In the genomic region with DNA sequence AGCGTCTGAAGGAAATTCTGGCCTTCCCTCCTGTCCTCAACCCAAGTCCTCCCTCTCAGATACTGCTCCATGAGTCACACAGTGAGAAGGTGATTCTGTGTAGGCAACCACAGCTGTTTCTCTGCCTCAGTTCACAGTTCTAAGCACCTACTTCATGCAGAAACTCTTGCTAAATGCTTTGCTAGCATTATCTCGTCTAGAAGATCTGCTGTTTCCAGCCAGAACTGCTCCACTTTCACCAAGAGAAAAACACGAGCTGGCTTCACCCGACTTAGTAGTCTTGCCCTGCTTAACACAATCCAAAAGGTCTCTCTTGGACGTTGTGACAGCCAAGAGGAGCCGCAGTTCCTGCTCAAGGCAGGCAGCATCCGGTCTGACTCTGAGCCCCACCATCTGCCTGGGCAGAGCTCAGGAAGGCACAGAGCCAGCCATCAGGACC, we compare ENCODE assay signal across 12 cellular contexts.
DNase-seq lines count a peak whose midpoint lies in the region; ATAC-seq and TF ChIP-seq lines count a peak whose summit lies in the region.
"Had no signal": no experiment of that assay in that cellular context is flagged by ENCODE, and none has a peak within 500 bp of the region (broad histone marks: within the 10 kb centered on the region; RNA-seq: fewer than 3 reads in every experiment).

No MANE protein-coding gene starts in this region.

- peak; percentile 45 for DNase-seq in activated CD4-positive, alpha-beta T cell treated with anti-CD3 and anti-CD28 coated beads for 48 hours
- no peak for DNase-seq in activated CD4-positive, alpha-beta T cell treated with anti-CD3 and anti-CD28 coated beads for 1 hour
- DNase-seq in OCI-LY7 (ENCODE audit: low spot score) = peak; percentile 53
- peak; percentile 59 for DNase-seq in astrocyte of the spinal cord (ENCODE audit: low read depth, low spot score)
- no peak for DNase-seq in hepatic stellate cell (ENCODE audit: low spot score)
- DNase-seq in omental fat pad (ENCODE audit: low spot score) = no peak
- no peak for DNase-seq in OCI-M2 (lab: John Stamatoyannopoulos, UW; ENCODE audit: unreplicated experiment)
- DNase-seq: activated gamma-delta T cell treated with Interleukin-2 at 50 U/mL for 16 hours; stimulated activated CD4-positive, alpha-beta T cell treated with anti-CD3 and anti-CD28 coated beads, Interleukin-2, amount 100 ng/mL, for 24 hours; testis had no signal

- peak overlapping the region; percentile 48; the same call in 1 of the 2 replicates for H2AFZ ChIP-seq in OCI-LY7 (ENCODE audit: low read length)

- peak overlapping the region; percentile 71 for H3K27ac Mint-ChIP-seq in stimulated activated memory B cell treated with anti-CD40 and anti-IgM and Interleukin-4, amounts not matched to agents 10 μg/mL and 1 μg/mL and 100 μg/mL, for 72 hours

- peak overlapping the region; percentile 81 for H3K4me2 ChIP-seq in OCI-LY7 (ENCODE audit: low read length)

- H3K36me3 ChIP-seq in OCI-LY7 (ENCODE audit: insufficient read depth, low read length) = no peaks in the 10 kb centered on the region

- no peaks in the 10 kb centered on the region for H3K27me3 Mint-ChIP-seq in stimulated activated memory B cell treated with anti-CD40 and anti-IgM and Interleukin-4, amounts not matched to agents 10 μg/mL and 1 μg/mL and 100 μg/mL, for 72 hours

- no peaks in the 10 kb centered on the region for H3K9me2 ChIP-seq in OCI-LY7 (ENCODE audit: insufficient read depth, low read length)

- peaks cover 69% of the 10 kb centered on the region for H3K4me1 Mint-ChIP-seq in stimulated activated memory B cell treated with anti-CD40 and anti-IgM and Interleukin-4, amounts not matched to agents 10 μg/mL and 1 μg/mL and 100 μg/mL, for 72 hours

- BruUV-seq in OCI-LY7 (replicated peaks; lab: Mats Ljungman, UMichigan) = no TSS peak

- H4K20me1 ChIP-seq in OCI-LY7 (ENCODE audit: insufficient read depth, low read length) = no peaks in the 10 kb centered on the region

- H3K4me3 ChIP-seq in OCI-LY7 (ENCODE audit: low read depth, low read length, poor library complexity, severe bottlenecking) (peak overlapping the region; percentile 56), astrocyte of the spinal cord (ENCODE audit: low read depth, low read length) (no peak overlapping the region)
- H3K4me3 ChIP-seq: testis had no signal

- no peaks in the 10 kb centered on the region for H3K79me2 ChIP-seq in OCI-LY7 (ENCODE audit: insufficient read depth, low read depth, low read length)

- CTCF ChIA-PET in OCI-LY7 (lab: Charles Lee; ENCODE audit: unreplicated experiment) = interaction anchor here (0.9 to 1.4 kb wide), 2 partner anchors 13 to 25 kb away, joined by 3 to 7 read pairs; no protein-coding TSS in a partner anchor

- ATAC-seq in stimulated activated memory B cell treated with anti-CD40 and anti-IgM and Interleukin-4, amounts not matched to agents 10 μg/mL and 1 μg/mL and 100 μg/mL, for 72 hours = no peak
- ATAC-seq in omental fat pad (ENCODE audit: low FRiP score) = no peak

- H3K27ac ChIP-seq in OCI-LY7 (ENCODE audit: low read depth, low read length, poor library complexity, severe bottlenecking) = peak overlapping the region; percentile 80
- H3K27ac ChIP-seq: testis had no signal

- H3K36me3 Mint-ChIP-seq in stimulated activated memory B cell treated with anti-CD40 and anti-IgM and Interleukin-4, amounts not matched to agents 10 μg/mL and 1 μg/mL and 100 μg/mL, for 72 hours = no peaks in the 10 kb centered on the region

- in situ Hi-C loops in astrocyte of the spinal cord (cut with HindIII; ENCODE audit: low sequenced_read_pairs) = no loop called here

- POLR2A ChIA-PET in OCI-LY7 (lab: Charles Lee) = interaction anchor here (1.0 to 3.8 kb wide), 2 partner anchors 13 to 14 kb away, joined by 3 to 36 read pairs; no protein-coding TSS in a partner anchor

- H3K4me1 ChIP-seq in OCI-LY7 (ENCODE audit: insufficient read depth, low read length, poor library complexity, severe bottlenecking) = peaks cover 63% of the 10 kb centered on the region
- H3K4me1 ChIP-seq: testis had no signal

- H3K9me3 ChIP-seq in OCI-LY7 (ENCODE audit: low read length) = no peaks in the 10 kb centered on the region
- H3K9me3 ChIP-seq: testis had no signal

- H3K9me3 Mint-ChIP-seq in stimulated activated memory B cell treated with anti-CD40 and anti-IgM and Interleukin-4, amounts not matched to agents 10 μg/mL and 1 μg/mL and 100 μg/mL, for 72 hours = no peaks in the 10 kb centered on the region
- H3K9me3 Mint-ChIP-seq: nephron had no signal

- intact Hi-C loops in OCI-LY7 (cut with micrococcal nuclease; ENCODE audit: unreplicated experiment) = no loop called here

- TF ChIP-seq CTCF in OCI-LY7 (conservative IDR thresholded peaks at IDR 0.05; ENCODE audit: low read length) (no peak), astrocyte of the spinal cord (IDR thresholded peaks at IDR 0.05; ENCODE audit: low read depth, low read length) (no peak), omental fat pad (IDR thresholded peaks at IDR 0.05) (no peak)

- no peak overlapping the region for H3K4me3 Mint-ChIP-seq in stimulated activated memory B cell treated with anti-CD40 and anti-IgM and Interleukin-4, amounts not matched to agents 10 μg/mL and 1 μg/mL and 100 μg/mL, for 72 hours
- H3K4me3 Mint-ChIP-seq: nephron had no signal

Comparison
In these comparisons a context has a peak if more than half of its experiments do, and no peak if none do; other contexts are left out.
1. DNase-seq: peak in activated CD4-positive, alpha-beta T cell treated with anti-CD3 and anti-CD28 coated beads for 48 hours (single experiment), OCI-LY7 (single experiment) and astrocyte of the spinal cord (single experiment); none in activated CD4-positive, alpha-beta T cell treated with anti-CD3 and anti-CD28 coated beads for 1 hour (single experiment), hepatic stellate cell (single experiment), omental fat pad (single experiment) and OCI-M2 (single experiment).